22 cellular contexts compared by ENCODE assay signal in the genomic region with DNA sequence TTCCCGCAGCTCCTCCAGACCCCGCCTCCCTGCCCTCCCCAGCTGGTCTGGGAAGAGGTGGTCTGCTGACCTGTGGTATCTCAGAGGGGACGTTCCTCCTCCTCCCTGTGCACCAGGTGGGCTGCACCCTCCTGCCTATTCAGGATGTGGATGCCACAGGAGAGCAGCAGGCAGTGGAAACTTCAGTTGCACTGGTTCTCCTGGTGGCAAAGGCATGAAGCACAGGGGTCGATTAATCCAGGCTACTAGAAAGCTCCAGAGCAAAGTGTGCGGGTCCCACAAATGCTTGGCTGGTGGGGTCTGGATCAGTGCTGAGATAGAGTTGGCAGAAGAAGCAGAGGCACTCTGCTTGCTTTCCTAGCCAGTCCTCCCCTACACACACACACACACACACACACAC.
DNase-seq lines count a peak whose midpoint lies in the region; ATAC-seq, FAIRE-seq and TF ChIP-seq lines count a peak whose summit lies in the region.
"Had no signal": no experiment of that assay in that cellular context is flagged by ENCODE, and none has a peak within 500 bp of the region (broad histone marks: within the 10 kb centered on the region; RNA-seq: fewer than 3 reads in every experiment).

No MANE protein-coding gene starts in this region.

- H2AK5ac ChIP-seq in H9 (ENCODE audit: insufficient read length, low read length) = no peak overlapping the region
- H2AK5ac ChIP-seq in H1 (ENCODE audit: low read depth, low read length) = no peak overlapping the region

- no peak for FAIRE-seq in H1 (lab: Jason Lieb, UNC)
- FAIRE-seq: TTC549 had no signal

- H3K4me1 ChIP-seq in CD4-positive, alpha-beta memory T cell (ENCODE audit: insufficient read depth, low read length) = peaks cover 15% of the 10 kb centered on the region
- H3K4me1 ChIP-seq in H9 (ENCODE audit: insufficient read depth, low read length) (no peaks in the 10 kb centered on the region), H1 (replicated peaks in 1 of 4; ENCODE audit: control insufficient read depth in 3 of 4, insufficient read depth in 4 of 4, low read length in 3 of 4) (0 out of 7 replicates have a peak, but pooled peaks cover 0 to 3% (median 0%) of the 10 kb centered on the region in 4 experiments), neural progenitor cell (no peaks in the 10 kb centered on the region)
- H3K4me1 ChIP-seq: gastroesophageal sphincter, tibial artery had no signal

- no peak overlapping the region for H3K27ac ChIP-seq in CD4-positive, alpha-beta memory T cell (ENCODE audit: low read depth, low read length)
- no peak overlapping the region for H3K27ac ChIP-seq in H9 (ENCODE audit: insufficient read length, low read depth, low read length)
- H3K27ac ChIP-seq in H1 (ENCODE audit: low read depth, low read length) = no peak overlapping the region
- no peak overlapping the region for H3K27ac ChIP-seq in neural progenitor cell
- no peak overlapping the region for H3K27ac ChIP-seq in CD4-positive, alpha-beta T cell (ENCODE audit: low read depth, low read length)
- H3K27ac ChIP-seq: gastroesophageal sphincter, skin epidermis, tibial artery had no signal

- intact Hi-C loops in CD4-positive, alpha-beta memory T cell (cut with micrococcal nuclease) = no loop called here
- intact Hi-C loops in CD4-positive, alpha-beta T cell (cut with DNase I, micrococcal nuclease) = no loop called here

- peaks cover 26 to 33% of the 10 kb centered on the region in 2 donors for H3K36me3 Mint-ChIP-seq in CD4-positive, alpha-beta memory T cell
- H3K36me3 Mint-ChIP-seq in H9 (ENCODE audit: insufficient read depth in 1 of 3, low read depth in 3 of 3) = peaks cover 7 to 18% (median 10%) of the 10 kb centered on the region in 3 experiments; a peak in 6 of 7 replicates
- H3K36me3 Mint-ChIP-seq in neural progenitor cell = peaks cover 12% of the 10 kb centered on the region
- H3K36me3 Mint-ChIP-seq in CD4-positive, alpha-beta T cell (ENCODE audit: low read depth) = peaks cover 37% of the 10 kb centered on the region

- H3K36me3 ChIP-seq in CD4-positive, alpha-beta memory T cell (ENCODE audit: insufficient read depth, low read length) = peaks cover 19% of the 10 kb centered on the region
- H3K36me3 ChIP-seq in H1 (ENCODE audit: control insufficient read depth in 2 of 4, insufficient read depth in 4 of 4, low read length in 3 of 4) = peaks cover 0 to 3% (median 0%) of the 10 kb centered on the region in 4 experiments; a peak in 1 of 8 replicates
- no peaks in the 10 kb centered on the region for H3K36me3 ChIP-seq in neural progenitor cell

- H3K27me3 Mint-ChIP-seq in CD4-positive, alpha-beta memory T cell = no peaks in the 10 kb centered on the region
- H3K27me3 Mint-ChIP-seq in H9 (ENCODE audit: low read depth) (no peaks in the 10 kb centered on the region), neural progenitor cell (ENCODE audit: insufficient read depth, low read depth) (peaks cover 3% of the 10 kb centered on the region)
- no peaks in the 10 kb centered on the region for H3K27me3 Mint-ChIP-seq in CD4-positive, alpha-beta T cell
- H3K27me3 Mint-ChIP-seq: naive thymus-derived CD8-positive, alpha-beta T cell; stimulated activated naive CD8-positive, alpha-beta T cell treated with anti-CD3 and anti-CD28 coated beads, Interleukin-15, Interleukin-2, amounts not matched to agents 100 ng/mL and 50 ng/mL, for 24 hours had no signal

- H3K4me3 ChIP-seq in CD4-positive, alpha-beta memory T cell (ENCODE audit: low read length in 2 of 2) = no peak overlapping the region
- H3K4me3 ChIP-seq in H1 (ENCODE audit: extremely low read depth in 1 of 4, insufficient read depth in 2 of 4, low read depth in 3 of 4, low read length in 4 of 4) = no peak overlapping the region
- H3K4me3 ChIP-seq in neural progenitor cell = no peak overlapping the region
- H3K4me3 ChIP-seq: gastroesophageal sphincter, skin epidermis, tibial artery had no signal

- no peaks in the 10 kb centered on the region for H3K79me2 ChIP-seq in H9 (ENCODE audit: insufficient read depth, low read length)
- no peaks in the 10 kb centered on the region for H3K79me2 ChIP-seq in H1 (ENCODE audit: control insufficient read depth in 1 of 2, insufficient read depth in 2 of 2, low read length in 2 of 2)
- no peaks in the 10 kb centered on the region for H3K79me2 ChIP-seq in neural progenitor cell (ENCODE audit: low read depth)

- H4K8ac ChIP-seq in H9 (replicated peaks; ENCODE audit: insufficient read length, low read depth, low read length) = no peak overlapping the region
- no peak overlapping the region for H4K8ac ChIP-seq in H1 (ENCODE audit: extremely low read depth, insufficient read depth, low read length)

- H3K4me2 ChIP-seq in H9 (ENCODE audit: insufficient read depth, insufficient read length, low read length) = no peak overlapping the region
- no peak overlapping the region for H3K4me2 ChIP-seq in H1 (ENCODE audit: insufficient read depth in 1 of 2, low read depth in 2 of 2, low read length in 2 of 2)
- H3K4me2 ChIP-seq in neural progenitor cell = no peak overlapping the region

- TF ChIP-seq POLR2A in H1 (IDR thresholded peaks at IDR 0.05; ENCODE audit: control extremely low read depth in 1 of 2, low read depth in 2 of 2, low read length in 2 of 2) = no peak

- no peak overlapping the region for H2BK15ac ChIP-seq in H9 (ENCODE audit: low read depth, low read length)
- no peak overlapping the region for H2BK15ac ChIP-seq in H1 (ENCODE audit: low read length)

- H3K79me1 ChIP-seq in H9 (ENCODE audit: insufficient read depth, low read depth, low read length, poor library complexity, severe bottlenecking) = no peaks in the 10 kb centered on the region
- H3K79me1 ChIP-seq in H1 (ENCODE audit: low read depth, low read length) = no peaks in the 10 kb centered on the region

- peak in 1 of 2 experiments; percentile 35; a peak in 2 of 4 replicates for TF ChIP-seq RAD21 in H1 (IDR thresholded peaks at IDR 0.05 in 1 of 2, conservative IDR thresholded peaks at IDR 0.05 in 1 of 2; ENCODE audit: low read depth in 2 of 2, low read length in 2 of 2)

- H3F3A ChIP-seq in neural progenitor cell (ENCODE audit: low read depth) = no peaks in the 10 kb centered on the region

- H3K23ac ChIP-seq in H9 (ENCODE audit: insufficient read length, low read depth, low read length) (no peak overlapping the region), H1 (ENCODE audit: insufficient read length) (no peak overlapping the region)

- H3K9me3 Mint-ChIP-seq in CD4-positive, alpha-beta memory T cell = no peaks in the 10 kb centered on the region
- H3K9me3 Mint-ChIP-seq in H9 (no peaks in the 10 kb centered on the region), neural progenitor cell (no peaks in the 10 kb centered on the region)
- H3K9me3 Mint-ChIP-seq in CD4-positive, alpha-beta T cell = no peaks in the 10 kb centered on the region
- H3K9me3 Mint-ChIP-seq: naive thymus-derived CD8-positive, alpha-beta T cell; stimulated activated naive CD8-positive, alpha-beta T cell treated with anti-CD3 and anti-CD28 coated beads, Interleukin-15, Interleukin-2, amounts not matched to agents 100 ng/mL and 50 ng/mL, for 24 hours had no signal

- no peak overlapping the region for H3K4ac ChIP-seq in H9 (ENCODE audit: low read depth, low read length)
- no peak overlapping the region for H3K4ac ChIP-seq in H1 (replicated peaks; ENCODE audit: insufficient read length, low read depth, low read length)

- no peak overlapping the region for H3K4me3 Mint-ChIP-seq in CD4-positive, alpha-beta memory T cell
- H3K4me3 Mint-ChIP-seq in H9 = no peak overlapping the region
- H3K4me3 Mint-ChIP-seq in neural progenitor cell = no peak overlapping the region
- no peak overlapping the region for H3K4me3 Mint-ChIP-seq in CD4-positive, alpha-beta T cell
- H3K4me3 Mint-ChIP-seq: stimulated activated naive CD8-positive, alpha-beta T cell treated with anti-CD3 and anti-CD28 coated beads, Interleukin-15, Interleukin-2, amounts not matched to agents 100 ng/mL and 50 ng/mL, for 24 hours had no signal

- H3K27ac Mint-ChIP-seq in CD4-positive, alpha-beta memory T cell = peak overlapping the region in 5 of 7 donors; percentile 0 to 43 (median 25)
- no peak overlapping the region for H3K27ac Mint-ChIP-seq in H9
- no peak overlapping the region for H3K27ac Mint-ChIP-seq in neural progenitor cell
- H3K27ac Mint-ChIP-seq in CD4-positive, alpha-beta T cell = no peak overlapping the region

- H4K20me1 ChIP-seq in H9 (ENCODE audit: control insufficient read depth, insufficient read depth, insufficient read length) (no peaks in the 10 kb centered on the region), H1 (replicated peaks in 1 of 2; ENCODE audit: control insufficient read depth in 1 of 2, insufficient read depth in 2 of 2, low read length in 2 of 2) (peaks cover 0 to 1% of the 10 kb centered on the region in 2 experiments), neural progenitor cell (ENCODE audit: low read depth) (no peaks in the 10 kb centered on the region)

- H2BK12ac ChIP-seq in H9 (ENCODE audit: insufficient read length, low read depth, low read length) = no peak overlapping the region
- no peak overlapping the region for H2BK12ac ChIP-seq in H1 (ENCODE audit: low read depth, low read length)

- no peak overlapping the region for H2AFZ ChIP-seq in H9 (ENCODE audit: low read length)
- no peak overlapping the region for H2AFZ ChIP-seq in H1 (ENCODE audit: low read length)
- H2AFZ ChIP-seq in neural progenitor cell (replicated peaks) = no peak overlapping the region

- no peak overlapping the region for H4K5ac ChIP-seq in H9 (ENCODE audit: insufficient read length, low read depth, low read length)
- no peak overlapping the region for H4K5ac ChIP-seq in H1 (ENCODE audit: insufficient read length, low read depth, low read length)

- no peak for DNase-seq in CD4-positive, alpha-beta memory T cell
- DNase-seq in H9 (peak; percentile 61), H1 (ENCODE audit: low read depth in 1 of 2, low spot score in 2 of 2) (peak in 1 of 2 experiments; percentile 47), neural progenitor cell (ENCODE audit: low spot score) (no peak), NCI-H1105 treated with DMSO at 0.1 percent for 48 hours (lab: John Stamatoyannopoulos, UW) (no peak), NOMO-1 (lab: John Stamatoyannopoulos, UW; ENCODE audit: unreplicated experiment in 2 of 2) (no peak)
- DNase-seq in CD4-positive, alpha-beta T cell = no peak
- DNase-seq: activated CD4-positive, alpha-beta T cell treated with anti-CD3 and anti-CD28 coated beads for 48 hours; activated gamma-delta T cell; left cardiac atrium; mesenchymal stem cell; naive thymus-derived CD8-positive, alpha-beta T cell; NCI-H2171 treated with DMSO at 0.1 percent for 48 hours; NCI-H526 treated with DMSO at 0.1 percent for 48 hours; stimulated activated CD4-positive, alpha-beta T cell treated with anti-CD3 and anti-CD28 coated beads, Interleukin-2, amount 100 ng/mL, for 48 hours; tibial artery had no signal

- H3K23me2 ChIP-seq in H9 (ENCODE audit: insufficient read length, low read depth, low read length, poor library complexity, severe bottlenecking) (no peaks in the 10 kb centered on the region), H1 (ENCODE audit: low read depth, low read length) (no peaks in the 10 kb centered on the region)

- H3K27me3 ChIP-seq in CD4-positive, alpha-beta memory T cell (ENCODE audit: insufficient read depth, low read length) = no peaks in the 10 kb centered on the region
- H3K27me3 ChIP-seq in H9 (ENCODE audit: insufficient read depth, low read length) = no peaks in the 10 kb centered on the region
- H3K27me3 ChIP-seq in H1 (replicated peaks in 1 of 4; ENCODE audit: control insufficient read depth in 3 of 4, extremely low read depth in 1 of 4, insufficient read depth in 3 of 4, low read length in 3 of 4) = no peaks in the 10 kb centered on the region
- no peaks in the 10 kb centered on the region for H3K27me3 ChIP-seq in neural progenitor cell
- no peaks in the 10 kb centered on the region for H3K27me3 ChIP-seq in CD4-positive, alpha-beta T cell (ENCODE audit: control insufficient read depth, insufficient read depth, low read length)
- H3K27me3 ChIP-seq: gastroesophageal sphincter, tibial artery had no signal

- no peaks in the 10 kb centered on the region for H3K9me3 ChIP-seq in CD4-positive, alpha-beta memory T cell (ENCODE audit: control insufficient read depth in 1 of 2, low read length in 2 of 2)
- H3K9me3 ChIP-seq in H9 (ENCODE audit: control insufficient read depth, low read depth, low read length) (no peaks in the 10 kb centered on the region), H1 (ENCODE audit: insufficient read depth in 2 of 2, low read depth in 1 of 2, low read length in 1 of 2) (no peaks in the 10 kb centered on the region), neural progenitor cell (ENCODE audit: low read depth) (no peaks in the 10 kb centered on the region)
- H3K9me3 ChIP-seq in CD4-positive, alpha-beta T cell (ENCODE audit: control insufficient read depth, low read length) = no peaks in the 10 kb centered on the region
- H3K9me3 ChIP-seq: gastroesophageal sphincter, tibial artery had no signal

- H4K91ac ChIP-seq in H9 (ENCODE audit: insufficient read length, low read depth, low read length) (no peak overlapping the region), H1 (replicated peaks; ENCODE audit: insufficient read length, low read length) (no peak overlapping the region)

- H3K56ac ChIP-seq in H9 (ENCODE audit: insufficient read length, low read depth, low read length) (no peak overlapping the region), H1 (replicated peaks; ENCODE audit: insufficient read length, low read depth, low read length) (no peak overlapping the region)

- H2BK20ac ChIP-seq in H9 (ENCODE audit: low read depth, low read length, poor library complexity, severe bottlenecking) (no peak overlapping the region), H1 (ENCODE audit: low read length) (no peak overlapping the region)

- H3K4me1 Mint-ChIP-seq in CD4-positive, alpha-beta memory T cell = peaks cover 29 to 49% (median 34%) of the 10 kb centered on the region in 4 donors
- H3K4me1 Mint-ChIP-seq in H9 (peaks cover 2 to 13% of the 10 kb centered on the region in 2 experiments; a peak in 2 of 4 replicates), neural progenitor cell (peaks cover 17% of the 10 kb centered on the region)
- H3K4me1 Mint-ChIP-seq in CD4-positive, alpha-beta T cell (ENCODE audit: low read depth) = peaks cover 32% of the 10 kb centered on the region

- H3K14ac ChIP-seq in H9 (ENCODE audit: insufficient read depth, low read length) (no peak overlapping the region), H1 (ENCODE audit: insufficient read length) (no peak overlapping the region)

- no CpG with 5 or more reads among the region's 5 CpGs for WGBS in H9 (ENCODE audit: extremely low coverage, insufficient read length, low lambda C conversion rate)
- 83% methylated on average over 5 of the region's 5 CpGs; no CpG with 5 or more reads in 1 of the 2 experiments for WGBS in H1 (ENCODE audit: extremely low coverage in 1 of 2, insufficient coverage in 1 of 2, insufficient read length in 1 of 2, insufficient replicate concordance in 2 of 2, low coverage in 1 of 2, low lambda C conversion rate in 2 of 2, missing lambda C conversion rate in 1 of 2), 2 experiments

- H3K18ac ChIP-seq in H9 (ENCODE audit: insufficient read length, low read depth, low read length) = no peak overlapping the region
- H3K18ac ChIP-seq in H1 (ENCODE audit: extremely low read depth, low read length) = no peak overlapping the region

- no peak overlapping the region for H3K9ac ChIP-seq in H9 (ENCODE audit: extremely low read depth, insufficient read length, low read length)
- H3K9ac ChIP-seq in H1 (replicated peaks in 1 of 4; ENCODE audit: extremely low read depth in 1 of 4, low read depth in 3 of 4, low read length in 3 of 4) = no peak overlapping the region
- no peak overlapping the region for H3K9ac ChIP-seq in neural progenitor cell

- TF ChIP-seq EP300 in H1 (IDR thresholded peaks at IDR 0.05; ENCODE audit: borderline replicate concordance in 1 of 2, low read depth in 2 of 2, low read length in 2 of 2) = no peak

- H2BK120ac ChIP-seq in H9 (ENCODE audit: low read depth, low read length, poor library complexity, severe bottlenecking) (no peak overlapping the region), H1 (replicated peaks; ENCODE audit: low read depth, low read length) (no peak overlapping the region)

- no peak for ATAC-seq in GM21515 (IDR thresholded peaks at IDR 0.05; ENCODE audit: unreplicated experiment)
- ATAC-seq in CD4-positive, alpha-beta T cell (ENCODE audit: poor library complexity) = no peak
- ATAC-seq: esophagus mucosa; gastroesophageal sphincter; left cardiac atrium; naive thymus-derived CD8-positive, alpha-beta T cell had no signal

- POLR2A ChIA-PET in CD4-positive, alpha-beta memory T cell (lab: Charles Lee; ENCODE audit: partially characterized antibody) = no interaction called here
- POLR2A ChIA-PET in H1 (lab: Charles Lee; ENCODE audit: partially characterized antibody) = no interaction called here
- POLR2A ChIA-PET in CD4-positive, alpha-beta T cell (lab: Charles Lee) = no interaction called here

- CTCF ChIA-PET in CD4-positive, alpha-beta memory T cell (lab: Charles Lee; ENCODE audit: partially characterized antibody) = interaction anchor here (1.7 to 1.8 kb wide), 2 partner anchors 16 to 379 kb away, joined by 4 to 5 read pairs; no protein-coding TSS in a partner anchor
- CTCF ChIA-PET in H1 (lab: Charles Lee; ENCODE audit: partially characterized antibody) = interaction anchor here (0.6 to 3.6 kb wide), 17 partner anchors 9 to 561 kb away, joined by 3 to 24 read pairs (median 4); no protein-coding TSS in a partner anchor
- CTCF ChIA-PET in CD4-positive, alpha-beta T cell (lab: Charles Lee) = interaction anchor here (0.9 to 1.2 kb wide), 3 partner anchors 18 to 379 kb away, joined by 3 to 4 read pairs (median 3); no protein-coding TSS in a partner anchor

- H2BK5ac ChIP-seq in H9 (ENCODE audit: insufficient read length, low read length) = no peak overlapping the region
- H2BK5ac ChIP-seq in H1 (ENCODE audit: low read depth, low read length) = no peak overlapping the region

- TF ChIP-seq CTCF in H9 (conservative IDR thresholded peaks at IDR 0.05) (peak; percentile 40; the same call in 2 of the 3 replicates), H1 (IDR thresholded peaks at IDR 0.05; ENCODE audit: control extremely low read depth in 1 of 3, insufficient read depth in 1 of 3, low read depth in 1 of 3, low read length in 3 of 3) (peak; percentile 8 to 54 (median 21); a peak in 3 of 4 replicates), neural progenitor cell (IDR thresholded peaks at IDR 0.05) (peak; percentile 14)
- TF ChIP-seq CTCF in CD4-positive, alpha-beta T cell (IDR thresholded peaks at IDR 0.05) = no peak

- H3T11ph ChIP-seq in H9 (ENCODE audit: low read length) = no peak overlapping the region

Comparison
In these comparisons a context has a peak if more than half of its experiments do, and no peak if none do; other contexts are left out.
1. H3K27ac Mint-ChIP-seq: peak in CD4-positive, alpha-beta memory T cell (5 of 7); none in H9 (0 of 3), neural progenitor cell (single experiment) and CD4-positive, alpha-beta T cell (single experiment).